Comparison of ENCODE assay signal across 3 cellular contexts in the genomic region with DNA sequence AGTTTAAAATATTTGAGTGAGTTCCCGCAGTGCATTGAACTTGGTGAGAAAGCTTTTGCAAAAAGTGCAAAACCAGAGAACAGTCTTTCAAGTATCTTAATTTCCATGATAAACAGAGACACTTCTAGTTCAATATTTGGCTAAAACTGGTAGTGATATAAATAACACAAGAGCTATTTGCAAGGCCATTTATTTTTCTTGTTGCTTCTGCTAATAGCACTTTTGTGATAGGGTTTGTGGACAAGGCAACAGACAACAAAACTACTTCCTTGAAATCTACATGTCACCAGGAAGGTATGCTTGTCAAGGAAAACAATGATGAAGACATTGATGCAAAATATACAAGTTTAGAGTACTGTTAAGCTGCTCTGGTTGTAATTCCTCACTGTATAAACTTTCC.
TF ChIP-seq lines count a peak whose summit lies in the region.

No MANE protein-coding gene starts in this region.

TF ChIP-seq in GM23338, 12 proteins besides CTCF, POLR2A, EP300 and RAD21 (continued from another document):
- TF ChIP-seq, protein P1, sequence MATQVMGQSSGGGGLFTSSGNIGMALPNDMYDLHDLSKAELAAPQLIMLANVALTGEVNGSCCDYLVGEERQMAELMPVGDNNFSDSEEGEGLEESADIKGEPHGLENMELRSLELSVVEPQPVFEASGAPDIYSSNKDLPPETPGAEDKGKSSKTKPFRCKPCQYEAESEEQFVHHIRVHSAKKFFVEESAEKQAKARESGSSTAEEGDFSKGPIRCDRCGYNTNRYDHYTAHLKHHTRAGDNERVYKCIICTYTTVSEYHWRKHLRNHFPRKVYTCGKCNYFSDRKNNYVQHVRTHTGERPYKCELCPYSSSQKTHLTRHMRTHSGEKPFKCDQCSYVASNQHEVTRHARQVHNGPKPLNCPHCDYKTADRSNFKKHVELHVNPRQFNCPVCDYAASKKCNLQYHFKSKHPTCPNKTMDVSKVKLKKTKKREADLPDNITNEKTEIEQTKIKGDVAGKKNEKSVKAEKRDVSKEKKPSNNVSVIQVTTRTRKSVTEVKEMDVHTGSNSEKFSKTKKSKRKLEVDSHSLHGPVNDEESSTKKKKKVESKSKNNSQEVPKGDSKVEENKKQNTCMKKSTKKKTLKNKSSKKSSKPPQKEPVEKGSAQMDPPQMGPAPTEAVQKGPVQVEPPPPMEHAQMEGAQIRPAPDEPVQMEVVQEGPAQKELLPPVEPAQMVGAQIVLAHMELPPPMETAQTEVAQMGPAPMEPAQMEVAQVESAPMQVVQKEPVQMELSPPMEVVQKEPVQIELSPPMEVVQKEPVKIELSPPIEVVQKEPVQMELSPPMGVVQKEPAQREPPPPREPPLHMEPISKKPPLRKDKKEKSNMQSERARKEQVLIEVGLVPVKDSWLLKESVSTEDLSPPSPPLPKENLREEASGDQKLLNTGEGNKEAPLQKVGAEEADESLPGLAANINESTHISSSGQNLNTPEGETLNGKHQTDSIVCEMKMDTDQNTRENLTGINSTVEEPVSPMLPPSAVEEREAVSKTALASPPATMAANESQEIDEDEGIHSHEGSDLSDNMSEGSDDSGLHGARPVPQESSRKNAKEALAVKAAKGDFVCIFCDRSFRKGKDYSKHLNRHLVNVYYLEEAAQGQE (IDR thresholded peaks at IDR 0.05; ENCODE audit: unreplicated experiment), result no peak
- TF ChIP-seq ZNF331 (CRISPR knock-in tag; IDR thresholded peaks at IDR 0.05; ENCODE audit: low read depth) (no peak), EZH2phosphoT487 (IDR thresholded peaks at IDR 0.05; ENCODE audit: unreplicated experiment) (no peak), EZH2 (IDR thresholded peaks at IDR 0.05; ENCODE audit: low read depth, unreplicated experiment) (no peak), NANOG (IDR thresholded peaks at IDR 0.05; ENCODE audit: borderline replicate concordance) (peak; percentile 93)
- TF ChIP-seq, protein P2, sequence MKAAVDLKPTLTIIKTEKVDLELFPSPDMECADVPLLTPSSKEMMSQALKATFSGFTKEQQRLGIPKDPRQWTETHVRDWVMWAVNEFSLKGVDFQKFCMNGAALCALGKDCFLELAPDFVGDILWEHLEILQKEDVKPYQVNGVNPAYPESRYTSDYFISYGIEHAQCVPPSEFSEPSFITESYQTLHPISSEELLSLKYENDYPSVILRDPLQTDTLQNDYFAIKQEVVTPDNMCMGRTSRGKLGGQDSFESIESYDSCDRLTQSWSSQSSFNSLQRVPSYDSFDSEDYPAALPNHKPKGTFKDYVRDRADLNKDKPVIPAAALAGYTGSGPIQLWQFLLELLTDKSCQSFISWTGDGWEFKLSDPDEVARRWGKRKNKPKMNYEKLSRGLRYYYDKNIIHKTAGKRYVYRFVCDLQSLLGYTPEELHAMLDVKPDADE (IDR thresholded peaks at IDR 0.05), result 0 out of 2 replicates have a peak, but pooled peaks have one; percentile 38

TF ChIP-seq in WTC11, 78 proteins besides CTCF, POLR2A, EP300 and RAD21 (continued from another document):
- TF ChIP-seq FOXK1 (CRISPR knock-in tag; IDR thresholded peaks at IDR 0.05) (0 out of 2 replicates have a peak, but pooled peaks have one; percentile 52), TEAD1 (CRISPR knock-in tag; IDR thresholded peaks at IDR 0.05) (peak; percentile 50; the same call in 1 of the 2 replicates), SP1 (CRISPR knock-in tag; conservative IDR thresholded peaks at IDR 0.05) (peak; percentile 35; the same call in 1 of the 2 replicates)
- TF ChIP-seq, protein P3, sequence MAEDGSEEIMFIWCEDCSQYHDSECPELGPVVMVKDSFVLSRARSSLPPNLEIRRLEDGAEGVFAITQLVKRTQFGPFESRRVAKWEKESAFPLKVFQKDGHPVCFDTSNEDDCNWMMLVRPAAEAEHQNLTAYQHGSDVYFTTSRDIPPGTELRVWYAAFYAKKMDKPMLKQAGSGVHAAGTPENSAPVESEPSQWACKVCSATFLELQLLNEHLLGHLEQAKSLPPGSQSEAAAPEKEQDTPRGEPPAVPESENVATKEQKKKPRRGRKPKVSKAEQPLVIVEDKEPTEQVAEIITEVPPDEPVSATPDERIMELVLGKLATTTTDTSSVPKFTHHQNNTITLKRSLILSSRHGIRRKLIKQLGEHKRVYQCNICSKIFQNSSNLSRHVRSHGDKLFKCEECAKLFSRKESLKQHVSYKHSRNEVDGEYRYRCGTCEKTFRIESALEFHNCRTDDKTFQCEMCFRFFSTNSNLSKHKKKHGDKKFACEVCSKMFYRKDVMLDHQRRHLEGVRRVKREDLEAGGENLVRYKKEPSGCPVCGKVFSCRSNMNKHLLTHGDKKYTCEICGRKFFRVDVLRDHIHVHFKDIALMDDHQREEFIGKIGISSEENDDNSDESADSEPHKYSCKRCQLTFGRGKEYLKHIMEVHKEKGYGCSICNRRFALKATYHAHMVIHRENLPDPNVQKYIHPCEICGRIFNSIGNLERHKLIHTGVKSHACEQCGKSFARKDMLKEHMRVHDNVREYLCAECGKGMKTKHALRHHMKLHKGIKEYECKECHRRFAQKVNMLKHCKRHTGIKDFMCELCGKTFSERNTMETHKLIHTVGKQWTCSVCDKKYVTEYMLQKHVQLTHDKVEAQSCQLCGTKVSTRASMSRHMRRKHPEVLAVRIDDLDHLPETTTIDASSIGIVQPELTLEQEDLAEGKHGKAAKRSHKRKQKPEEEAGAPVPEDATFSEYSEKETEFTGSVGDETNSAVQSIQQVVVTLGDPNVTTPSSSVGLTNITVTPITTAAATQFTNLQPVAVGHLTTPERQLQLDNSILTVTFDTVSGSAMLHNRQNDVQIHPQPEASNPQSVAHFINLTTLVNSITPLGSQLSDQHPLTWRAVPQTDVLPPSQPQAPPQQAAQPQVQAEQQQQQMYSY (CRISPR knock-in tag; IDR thresholded peaks at IDR 0.05), result no peak
- TF ChIP-seq, protein P4, sequence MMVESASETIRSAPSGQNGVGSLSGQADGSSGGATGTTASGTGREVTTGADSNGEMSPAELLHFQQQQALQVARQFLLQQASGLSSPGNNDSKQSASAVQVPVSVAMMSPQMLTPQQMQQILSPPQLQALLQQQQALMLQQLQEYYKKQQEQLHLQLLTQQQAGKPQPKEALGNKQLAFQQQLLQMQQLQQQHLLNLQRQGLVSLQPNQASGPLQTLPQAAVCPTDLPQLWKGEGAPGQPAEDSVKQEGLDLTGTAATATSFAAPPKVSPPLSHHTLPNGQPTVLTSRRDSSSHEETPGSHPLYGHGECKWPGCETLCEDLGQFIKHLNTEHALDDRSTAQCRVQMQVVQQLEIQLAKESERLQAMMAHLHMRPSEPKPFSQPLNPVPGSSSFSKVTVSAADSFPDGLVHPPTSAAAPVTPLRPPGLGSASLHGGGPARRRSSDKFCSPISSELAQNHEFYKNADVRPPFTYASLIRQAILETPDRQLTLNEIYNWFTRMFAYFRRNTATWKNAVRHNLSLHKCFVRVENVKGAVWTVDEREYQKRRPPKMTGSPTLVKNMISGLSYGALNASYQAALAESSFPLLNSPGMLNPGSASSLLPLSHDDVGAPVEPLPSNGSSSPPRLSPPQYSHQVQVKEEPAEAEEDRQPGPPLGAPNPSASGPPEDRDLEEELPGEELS (CRISPR knock-in tag; IDR thresholded peaks at IDR 0.05), result peak; percentile 86; the same call in 1 of the 2 replicates
TF ChIP-seq in WTC11: peak in this region for 6.

TF ChIP-seq in neural cell, 6 proteins besides CTCF, POLR2A, EP300 and RAD21 (continued from another document):
- TF ChIP-seq, protein P1 (IDR thresholded peaks at IDR 0.05; ENCODE audit: borderline replicate concordance), result no peak
- TF ChIP-seq POLR2AphosphoS5 (IDR thresholded peaks at IDR 0.05), result peak; percentile 47
